In genomic region chr1:28860332-28861073, GRCh38 we compare ENCODE assay signal across 1 cellular context.
TF ChIP-seq lines count a peak whose summit lies in the region.

No MANE protein-coding gene starts in this region.

TF ChIP-seq in GM23338, 12 proteins besides CTCF, POLR2A, EP300 and RAD21 (continued from another document):
- TF ChIP-seq ZNF462 (CRISPR knock-in tag; IDR thresholded peaks at IDR 0.05) (no peak), EZH2phosphoT487 (IDR thresholded peaks at IDR 0.05; ENCODE audit: unreplicated experiment) (no peak), POLR2AphosphoS5 (IDR thresholded peaks at IDR 0.05; ENCODE audit: low read depth) (no peak), CREB1 (CRISPR knock-in tag; IDR thresholded peaks at IDR 0.05; ENCODE audit: low read depth) (no peak), STAT1 (IDR thresholded peaks at IDR 0.05; ENCODE audit: unreplicated experiment) (no peak), ETS1 (IDR thresholded peaks at IDR 0.05) (no peak)
TF ChIP-seq in GM23338: peak in this region for 0.
